8 cellular contexts compared by ENCODE assay signal in genomic region chr6:109456710-109457595, GRCh38. TPM values are rescaled to one million over a fixed set of nuclear protein-coding genes. Genes with fewer than 3 reads are reported as not detected.
DNase-seq lines count a peak whose midpoint lies in the region; ATAC-seq and TF ChIP-seq lines count a peak whose summit lies in the region.

No MANE protein-coding gene starts in this region.

- peaks cover 3% of the 10 kb centered on the region for H3K9me3 Mint-ChIP-seq in activated CD4-positive, alpha-beta memory T cell treated with anti-CD3 and anti-CD28 coated beads for 36 hours

- POLR2A ChIA-PET in activated CD4-positive, alpha-beta memory T cell treated with anti-CD3 and anti-CD28 coated beads for 36 hours (lab: Charles Lee), result interaction anchor here (1.3 to 5.5 kb wide), 4 partner anchors 15 to 83 kb away, joined by 5 to 37 read pairs (median 13); partner anchors contain the start of genes CD164, PPIL6 and SMPD2

- H3K4me1 ChIP-seq in heart right ventricle, result peaks cover 6 to 57% (median 29%) of the 10 kb centered on the region in 9 donors
- peaks cover 43% of the 10 kb centered on the region for H3K4me1 ChIP-seq in skeletal muscle satellite cell (ENCODE audit: control insufficient read depth, insufficient read depth, low read length)

- 60 to 66% methylated on average over 17 of the region's 17 CpGs for WGBS in heart right ventricle, 2 donors

- H3K27me3 ChIP-seq in heart right ventricle, result no peaks in the 10 kb centered on the region
- no peaks in the 10 kb centered on the region for H3K27me3 ChIP-seq in skeletal muscle satellite cell (ENCODE audit: control insufficient read depth, insufficient read depth, low read length)

- peak overlapping the region; percentile 8 for H3K27ac Mint-ChIP-seq in activated CD4-positive, alpha-beta memory T cell treated with anti-CD3 and anti-CD28 coated beads for 36 hours

- peak overlapping the region; percentile 11 for H3K4me3 Mint-ChIP-seq in activated CD4-positive, alpha-beta memory T cell treated with anti-CD3 and anti-CD28 coated beads for 36 hours

- H3K36me3 ChIP-seq in heart right ventricle, result peaks cover 0 to 29% (median 3%) of the 10 kb centered on the region in 9 donors
- H3K36me3 ChIP-seq in skeletal muscle satellite cell (ENCODE audit: insufficient read depth, low read length), result peaks cover 25% of the 10 kb centered on the region

- no peaks in the 10 kb centered on the region for H3K27me3 Mint-ChIP-seq in activated CD4-positive, alpha-beta memory T cell treated with anti-CD3 and anti-CD28 coated beads for 36 hours

- H3K36me3 Mint-ChIP-seq in activated CD4-positive, alpha-beta memory T cell treated with anti-CD3 and anti-CD28 coated beads for 36 hours, result peaks cover 19% of the 10 kb centered on the region

- H3K9me3 ChIP-seq in heart right ventricle (peaks cover 0 to 5% (median 0%) of the 10 kb centered on the region in 11 donors), skeletal muscle satellite cell (replicated peaks; ENCODE audit: low read length) (no peaks in the 10 kb centered on the region)

- H3K4me2 ChIP-seq in skeletal muscle satellite cell (ENCODE audit: low read length), result peak overlapping the region; percentile 93

- H3K4me1 Mint-ChIP-seq in activated CD4-positive, alpha-beta memory T cell treated with anti-CD3 and anti-CD28 coated beads for 36 hours (ENCODE audit: low read depth), result peaks cover 66% of the 10 kb centered on the region

- intact Hi-C loops in activated CD4-positive, alpha-beta memory T cell treated with anti-CD3 and anti-CD28 coated beads for 36 hours (cut with micrococcal nuclease), result loop anchor here (5.0 kb wide), 3 partner anchors 270 to 895 kb away; partner anchors contain the start of genes FOXO3 and SESN1
- intact Hi-C loops in heart right ventricle (cut with DNase I), result no loop called here

- peak overlapping the region in 8 of 10 donors; percentile 2 to 84 (median 55) for H3K27ac ChIP-seq in heart right ventricle

- peak overlapping the region in 8 of 10 donors; percentile 57 to 91 (median 84) for H3K4me3 ChIP-seq in heart right ventricle
- H3K4me3 ChIP-seq in skeletal muscle satellite cell (ENCODE audit: low read length), result peak overlapping the region; percentile 95

- DNase-seq in DMS153 treated with DMSO at 0.1 percent for 48 hours (lab: John Stamatoyannopoulos, UW; ENCODE audit: unreplicated experiment) (peak; percentile 19), DMS153 (lab: John Stamatoyannopoulos, UW) (no peak), heart right ventricle (peak; percentile 47 to 48), GM19238 (ENCODE audit: insufficient read length, low spot score) (no peak)
- DNase-seq in activated CD4-positive, alpha-beta memory T cell treated with anti-CD3 and anti-CD28 coated beads for 36 hours, result no peak

- peak overlapping the region; percentile 77 for H3K9ac ChIP-seq in skeletal muscle satellite cell (ENCODE audit: low read depth, low read length)

- CTCF ChIA-PET in activated CD4-positive, alpha-beta memory T cell treated with anti-CD3 and anti-CD28 coated beads for 36 hours (lab: Charles Lee), result interaction anchor here (1.3 to 5.4 kb wide), 3 partner anchors 13 to 269 kb away, joined by 4 to 37 read pairs (median 5); no protein-coding TSS in a partner anchor

- ATAC-seq in heart right ventricle (peak in 5 of 8 donors; percentile 16 to 54 (median 28)), GM21526 (IDR thresholded peaks at IDR 0.05; ENCODE audit: low FRiP score, unreplicated experiment) (no peak), GM21367 (IDR thresholded peaks at IDR 0.05; ENCODE audit: unreplicated experiment) (no peak)

- TF ChIP-seq CTCF in heart right ventricle (IDR thresholded peaks at IDR 0.05), result no peak

RNA-seq across cellular contexts. Expression of gene MICAL1, which starts 1.4 kb away (rescaled TPM):
- total RNA-seq in activated CD4-positive, alpha-beta memory T cell treated with anti-CD3 and anti-CD28 coated beads for 36 hours, result 10 to 100 TPM; 39.4 to 45.0 TPM
- 10 to 100 TPM in 2 of 10 donors, 1 to 10 TPM in 8; 2.4 to 11.5 (median 4.9) TPM for total RNA-seq in heart right ventricle
- polyA plus RNA-seq in heart right ventricle, result 10 to 100 TPM; 10.2 to 24.0 TPM
- 64.2 and 69.5 TPM in 2 replicates for total RNA-seq in skeletal muscle satellite cell (2012; rRNA removed)

RNA-seq across cellular contexts. Expression of gene SMPD2, which starts 16.4 kb away (rescaled TPM):
- total RNA-seq in activated CD4-positive, alpha-beta memory T cell treated with anti-CD3 and anti-CD28 coated beads for 36 hours, result 1 to 10 TPM; 9.7 TPM
- 1 to 10 TPM; 2.1 to 6.4 (median 3.8) TPM for total RNA-seq in heart right ventricle
- polyA plus RNA-seq in heart right ventricle, result 1 to 10 TPM; 4.8 to 8.9 TPM
- total RNA-seq in skeletal muscle satellite cell (2012; rRNA removed), result 14.2 and 15.3 TPM in 2 replicates

RNA-seq across cellular contexts. Expression of gene PPIL6, which starts 16.5 kb away (rescaled TPM):
- total RNA-seq in activated CD4-positive, alpha-beta memory T cell treated with anti-CD3 and anti-CD28 coated beads for 36 hours, result under 1 TPM; 0.43 to 0.46 TPM
- 1 to 10 TPM; 1.4 to 5.2 (median 3.0) TPM for total RNA-seq in heart right ventricle
- 1 to 10 TPM in 1 of 2 donors, under 1 TPM in 1; 0.44 to 2.0 TPM for polyA plus RNA-seq in heart right ventricle
- 1.3 and 2.5 TPM in 2 replicates for total RNA-seq in skeletal muscle satellite cell (2012; rRNA removed)

RNA-seq across cellular contexts. Expression of gene ZBTB24, which starts 26.1 kb away (rescaled TPM):
- total RNA-seq in activated CD4-positive, alpha-beta memory T cell treated with anti-CD3 and anti-CD28 coated beads for 36 hours, result 10 to 100 TPM; 10.9 to 11.8 TPM
- total RNA-seq in heart right ventricle, result 1 to 10 TPM; 2.4 to 4.0 (median 3.3) TPM
- polyA plus RNA-seq in heart right ventricle, result 1 to 10 TPM; 1.1 to 2.3 TPM
- total RNA-seq in skeletal muscle satellite cell (2012; rRNA removed), result 7.4 TPM in 2 replicates

Comparison
In these comparisons a context has a peak if more than half of its experiments do, and no peak if none do; other contexts are left out.
1. DNase-seq: peak in DMS153 treated with DMSO at 0.1 percent for 48 hours (single experiment) and heart right ventricle (2 of 2); none in DMS153 (single experiment), activated CD4-positive, alpha-beta memory T cell treated with anti-CD3 and anti-CD28 coated beads for 36 hours (single experiment) and GM19238 (single experiment).
2. ATAC-seq: peak in heart right ventricle (5 of 8); none in GM21526 (single experiment) and GM21367 (single experiment).